ENCODE assay signal across 22 cellular contexts in the genomic region with DNA sequence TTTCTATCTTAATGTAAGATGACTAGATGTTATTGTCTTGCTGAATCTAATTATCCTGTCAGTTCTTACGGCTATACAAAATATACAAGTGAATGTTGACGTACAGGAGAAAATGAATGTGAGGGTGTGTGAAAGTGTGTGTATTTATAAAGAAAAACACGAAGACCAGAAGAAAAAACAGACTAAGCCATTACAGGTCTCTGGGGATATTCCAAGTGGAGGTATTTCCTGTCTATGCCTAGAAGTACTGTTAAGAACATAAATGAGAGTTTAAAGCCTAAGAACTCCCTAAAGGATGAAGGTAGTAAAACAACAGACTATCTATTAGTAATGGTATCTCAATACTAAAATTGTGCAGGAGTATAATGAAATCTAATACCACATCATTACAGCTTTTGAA.
"Had no signal": no experiment of that assay in that cellular context is flagged by ENCODE, and none has a peak within 500 bp of the region (broad histone marks: within the 10 kb centered on the region; RNA-seq: fewer than 3 reads in every experiment).

No MANE protein-coding gene starts in this region.

- H3K9me3 ChIP-seq: breast epithelium, Peyer's patch, SJCRH30 had no signal

- H3K27ac ChIP-seq: breast epithelium, Peyer's patch, RWPE1, SJCRH30 had no signal

- H3K36me3 ChIP-seq: Peyer's patch had no signal

- H3K27me3 ChIP-seq: breast epithelium, Peyer's patch, SJCRH30 had no signal

- DNase-seq: activated CD4-positive, alpha-beta T cell treated with anti-CD3 and anti-CD28 coated beads for 48 hours; activated CD4-positive, alpha-beta T cell treated with anti-CD3 and anti-CD28 coated beads, Interleukin-2, amount 50 U/mL, for 4 hours; activated CD4-positive, CD25-positive, alpha-beta regulatory T cell treated with anti-CD3 and anti-CD28 coated beads, Interleukin-2, amount 50 U/mL, for 72 hours; activated CD8-positive, alpha-beta memory T cell treated with anti-CD3 and anti-CD28 coated beads, Interleukin-2, amount 50 U/mL, for 48 hours; activated CD8-positive, alpha-beta T cell treated with anti-CD3 and anti-CD28 coated beads, Interleukin-2, amount 10 ng/mL, durations not matched to agents 7 days and 5 days; activated naive CD4-positive, alpha-beta T cell; activated T-cell treated with anti-CD3 and anti-CD28 coated beads, Interleukin-2, amount 50 U/mL, for 1 hour; aorta; KG1; NCI-H1092; NCI-H1417; NCI-H1694; NCI-H2029; NCI-H2107; NCI-H510A treated with DMSO at 0.1 percent for 48 hours; NCI-H69; Peyer's patch; Right ventricle myocardium superior; SJCRH30; SW 1271 had no signal

- H3K4me3 ChIP-seq: breast epithelium, Peyer's patch, SJCRH30 had no signal

- H3K4me1 ChIP-seq: breast epithelium, Peyer's patch, SJCRH30 had no signal
